Comparison of ENCODE assay signal across 1 cellular context in genomic region chr7:36084485-36085091, GRCh38.
TF ChIP-seq lines count a peak whose summit lies in the region.

No MANE protein-coding gene starts in this region.

TF ChIP-seq in HepG2, 621 proteins besides CTCF, POLR2A, EP300 and RAD21 (continued from another document and continues in another):
- TF ChIP-seq ZBED4 (CRISPR knock-in tag; IDR thresholded peaks at IDR 0.05; ENCODE audit: borderline replicate concordance), result no peak
- no peak for TF ChIP-seq KDM5B (CRISPR knock-in tag; IDR thresholded peaks at IDR 0.05; ENCODE audit: borderline replicate concordance)
- no peak for TF ChIP-seq AHR (CRISPR knock-in tag; IDR thresholded peaks at IDR 0.05)
- no peak for TF ChIP-seq KLF13 (CRISPR knock-in tag; IDR thresholded peaks at IDR 0.05)
- TF ChIP-seq NRL (CRISPR knock-in tag; IDR thresholded peaks at IDR 0.05; ENCODE audit: borderline replicate concordance), result peak; percentile 79
- no peak for TF ChIP-seq TCF7 (IDR thresholded peaks at IDR 0.05; ENCODE audit: low read depth)
- no peak for TF ChIP-seq ZNF564 (CRISPR knock-in tag; IDR thresholded peaks at IDR 0.05)
- TF ChIP-seq SIX4 (CRISPR knock-in tag; IDR thresholded peaks at IDR 0.05), result no peak
- no peak for TF ChIP-seq HOXA9 (CRISPR knock-in tag; IDR thresholded peaks at IDR 0.05; ENCODE audit: borderline replicate concordance)
- peak; percentile 65 to 68; a peak in 3 of 4 replicates for TF ChIP-seq HMGXB4 (CRISPR knock-in tag; IDR thresholded peaks at IDR 0.05; ENCODE audit: borderline replicate concordance in 1 of 2, low read depth in 1 of 2)
- no peak for TF ChIP-seq DNMT1 (CRISPR knock-in tag; IDR thresholded peaks at IDR 0.05)
- TF ChIP-seq AGO2 (optimal IDR thresholded peaks at IDR 0.05; ENCODE audit: low read depth, low read length), result no peak
- TF ChIP-seq STAT5B (CRISPR knock-in tag; IDR thresholded peaks at IDR 0.05), result no peak
- TF ChIP-seq CENPX (CRISPR knock-in tag; IDR thresholded peaks at IDR 0.05), result no peak
- no peak for TF ChIP-seq ZNF34 (CRISPR knock-in tag; IDR thresholded peaks at IDR 0.05; ENCODE audit: borderline replicate concordance)
- no peak for TF ChIP-seq TEF (CRISPR knock-in tag; IDR thresholded peaks at IDR 0.05)
- TF ChIP-seq TAF15 (IDR thresholded peaks at IDR 0.05; ENCODE audit: low read depth, low read length, poor library complexity, severe bottlenecking), result no peak
- TF ChIP-seq ZNF160 (CRISPR knock-in tag; IDR thresholded peaks at IDR 0.05), result no peak
- peak; percentile 72; the same call in 1 of the 2 replicates for TF ChIP-seq MIER3 (CRISPR knock-in tag; IDR thresholded peaks at IDR 0.05; ENCODE audit: borderline replicate concordance)
- TF ChIP-seq HNF4G (IDR thresholded peaks at IDR 0.05; ENCODE audit: borderline replicate concordance, low read depth, low read length), result no peak
- TF ChIP-seq HNF4G (CRISPR knock-in tag; IDR thresholded peaks at IDR 0.05; ENCODE audit: borderline replicate concordance, low read depth), result no peak; the same call in 1 of the 2 replicates
- no peak for TF ChIP-seq IKZF1 (IDR thresholded peaks at IDR 0.05)
- no peak for TF ChIP-seq ZFP62 (CRISPR knock-in tag; IDR thresholded peaks at IDR 0.05)
- TF ChIP-seq ZNF740 (CRISPR knock-in tag; IDR thresholded peaks at IDR 0.05), result no peak
- no peak for TF ChIP-seq NFIB (CRISPR knock-in tag; IDR thresholded peaks at IDR 0.05; ENCODE audit: borderline replicate concordance)
- TF ChIP-seq SMYD3 (CRISPR knock-in tag; IDR thresholded peaks at IDR 0.05), result peak; percentile 72; the same call in 1 of the 2 replicates
- TF ChIP-seq TFDP1 (CRISPR knock-in tag; IDR thresholded peaks at IDR 0.05; ENCODE audit: borderline replicate concordance), result peak; percentile 89; the same call in 1 of the 2 replicates
- no peak for TF ChIP-seq ZNF296 (CRISPR knock-in tag; conservative IDR thresholded peaks at IDR 0.05)
- TF ChIP-seq ZBTB21 (CRISPR knock-in tag; IDR thresholded peaks at IDR 0.05), result no peak
- TF ChIP-seq NFKB2 (CRISPR knock-in tag; IDR thresholded peaks at IDR 0.05; ENCODE audit: borderline replicate concordance), result no peak; the same call in 1 of the 2 replicates
- no peak for TF ChIP-seq CENPBD1 (CRISPR knock-in tag; IDR thresholded peaks at IDR 0.05; ENCODE audit: borderline replicate concordance, low read depth)
- TF ChIP-seq ZNF230 (CRISPR knock-in tag; IDR thresholded peaks at IDR 0.05), result no peak
- TF ChIP-seq ZNF513 (CRISPR knock-in tag; conservative IDR thresholded peaks at IDR 0.05), result no peak
- TF ChIP-seq ATF6 (CRISPR knock-in tag; conservative IDR thresholded peaks at IDR 0.05), result no peak
- TF ChIP-seq ZNF770 (CRISPR knock-in tag; IDR thresholded peaks at IDR 0.05), result no peak
- TF ChIP-seq KAT2B (IDR thresholded peaks at IDR 0.05; ENCODE audit: borderline replicate concordance, low read depth, low read length), result no peak
- TF ChIP-seq STAT6 (CRISPR knock-in tag; IDR thresholded peaks at IDR 0.05; ENCODE audit: borderline replicate concordance), result no peak
- TF ChIP-seq NFKBIZ (CRISPR knock-in tag; IDR thresholded peaks at IDR 0.05), result no peak
- TF ChIP-seq TFDP2 (CRISPR knock-in tag; IDR thresholded peaks at IDR 0.05), result peak; percentile 61; the same call in 1 of the 2 replicates
- TF ChIP-seq BRF2 (CRISPR knock-in tag; IDR thresholded peaks at IDR 0.05), result 0 out of 2 replicates have a peak, but pooled peaks have one; percentile 63
- TF ChIP-seq NONO (IDR thresholded peaks at IDR 0.05), result no peak
- peak; percentile 83 for TF ChIP-seq NONO (CRISPR knock-in tag; conservative IDR thresholded peaks at IDR 0.05)
- no peak for TF ChIP-seq GPN1 (CRISPR knock-in tag; IDR thresholded peaks at IDR 0.05; ENCODE audit: borderline replicate concordance)
- TF ChIP-seq FOXK1 (CRISPR knock-in tag; IDR thresholded peaks at IDR 0.05; ENCODE audit: borderline replicate concordance, low read depth), result peak; percentile 54; the same call in 1 of the 2 replicates
- 0 out of 2 replicates have a peak, but pooled peaks have one; percentile 10 for TF ChIP-seq MIER2 (CRISPR knock-in tag; IDR thresholded peaks at IDR 0.05)
